In genomic region chr2:215409331-215410127, GRCh38 we compare ENCODE assay signal across 13 cellular contexts. TPM values are rescaled to one million over a fixed set of nuclear protein-coding genes. Genes with fewer than 3 reads are reported as not detected.
A peak's percentile ranks its signal among the peaks of the same experiment; 100 is the strongest.
DNase-seq lines count a peak whose midpoint lies in the region; ATAC-seq and TF ChIP-seq lines count a peak whose summit lies in the region.
"Had no signal": no experiment of that assay in that cellular context is flagged by ENCODE, and none has a peak within 500 bp of the region (broad histone marks: within the 10 kb centered on the region; RNA-seq: fewer than 3 reads in every experiment).

No MANE protein-coding gene starts in this region.

- CTCF ChIA-PET in PC-9 (lab: Charles Lee): interaction anchor here (0.9 kb wide), 1 partner anchor 97 kb away, joined by 3 read pairs; the partner anchor contains the start of gene ATIC

- H4K20me1 ChIP-seq in PC-9 (ENCODE audit: insufficient read depth): no peaks in the 10 kb centered on the region

- H3K4me1 ChIP-seq in PC-9 (replicated peaks; ENCODE audit: insufficient read depth) (peaks cover 34% of the 10 kb centered on the region), endodermal cell (ENCODE audit: control insufficient read depth, insufficient read depth, low read length) (no peaks in the 10 kb centered on the region), sigmoid colon (peaks cover 0 to 26% (median 12%) of the 10 kb centered on the region in 4 donors)

- no peak overlapping the region; the same call in 1 of the 2 replicates for H3K4me2 ChIP-seq in PC-9

- peak overlapping the region; percentile 33 for H3K27ac Mint-ChIP-seq in endodermal cell
- no peak overlapping the region for H3K27ac Mint-ChIP-seq in mesothelial cell of epicardium
- H3K27ac Mint-ChIP-seq: activated B cell treated with CpG ODN at 0.5 μM for 24 hours had no signal

- H3K79me2 ChIP-seq in PC-9 (ENCODE audit: low read depth): no peaks in the 10 kb centered on the region

- H3K27me3 ChIP-seq in PC-9 (ENCODE audit: insufficient read depth, low read depth): no peaks in the 10 kb centered on the region
- H3K27me3 ChIP-seq in endodermal cell (ENCODE audit: control insufficient read depth, insufficient read depth, low read length, poor library complexity, severe bottlenecking): no peaks in the 10 kb centered on the region
- no peaks in the 10 kb centered on the region for H3K27me3 ChIP-seq in sigmoid colon

- TF ChIP-seq EP300 in sigmoid colon (IDR thresholded peaks at IDR 0.05): no peak

- H3K36me3 ChIP-seq in PC-9 (ENCODE audit: low read depth): no peaks in the 10 kb centered on the region
- H3K36me3 ChIP-seq in endodermal cell (ENCODE audit: control insufficient read depth, insufficient read depth, low read length): peaks cover 88% of the 10 kb centered on the region
- H3K36me3 ChIP-seq in sigmoid colon: peaks cover 43 to 100% (median 67%) of the 10 kb centered on the region in 4 donors

- H2AFZ ChIP-seq in PC-9: no peak overlapping the region

- no peak overlapping the region for H3K4me3 Mint-ChIP-seq in endodermal cell
- H3K4me3 Mint-ChIP-seq in mesothelial cell of epicardium: no peak overlapping the region
- H3K4me3 Mint-ChIP-seq: activated B cell treated with CpG ODN at 0.5 μM for 24 hours, H9 had no signal

- WGBS in endodermal cell (ENCODE audit: insufficient coverage in 1 of 2, insufficient read length in 1 of 2), 2 experiments: 94 to 95% methylated on average over 10 to 17 of the region's 18 CpGs
- 90 to 94% methylated on average over 18 of the region's 18 CpGs for WGBS in sigmoid colon, 2 donors

- peaks cover 18% of the 10 kb centered on the region for H3K4me1 Mint-ChIP-seq in endodermal cell
- no peaks in the 10 kb centered on the region for H3K4me1 Mint-ChIP-seq in mesothelial cell of epicardium
- H3K4me1 Mint-ChIP-seq: activated B cell treated with CpG ODN at 0.5 μM for 24 hours had no signal

- no peaks in the 10 kb centered on the region for H3K9me2 ChIP-seq in PC-9 (ENCODE audit: insufficient read depth)

- H3K27me3 Mint-ChIP-seq in endodermal cell (ENCODE audit: insufficient read depth) (no peaks in the 10 kb centered on the region), mesothelial cell of epicardium (ENCODE audit: low read depth) (no peaks in the 10 kb centered on the region)

- POLR2A ChIA-PET in PC-9 (lab: Charles Lee; ENCODE audit: unreplicated experiment): interaction anchor here (0.7 kb wide), 1 partner anchor 98 kb away, joined by 10 read pairs; the partner anchor contains the start of gene ATIC

- no peak overlapping the region for H3K4me3 ChIP-seq in PC-9
- H3K4me3 ChIP-seq in endodermal cell (ENCODE audit: low read length): no peak overlapping the region
- H3K4me3 ChIP-seq in sigmoid colon: no peak overlapping the region

- DNase-seq in ELR (ENCODE audit: low read depth) (peak; percentile 45), PC-9 (peak; percentile 69 to 76), endodermal cell (no peak), sigmoid colon (no peak), mesothelial cell of epicardium (ENCODE audit: low spot score in 2 of 2, unreplicated experiment in 2 of 2) (no peak), NCI-H524 treated with DMSO at 0.1 percent for 48 hours (lab: John Stamatoyannopoulos, UW) (no peak)
- DNase-seq: activated B cell treated with CpG ODN at 0.5 μM for 24 hours, amniotic stem cell, H9, NCI-H2227 treated with DMSO at 0.1 percent for 48 hours had no signal

- H3K36me3 Mint-ChIP-seq in endodermal cell (ENCODE audit: low read depth) (peaks cover 86% of the 10 kb centered on the region), mesothelial cell of epicardium (peaks cover 43% of the 10 kb centered on the region)

- intact Hi-C loops in PC-9 (cut with micrococcal nuclease; ENCODE audit: unreplicated experiment) (loop anchor here (2.0 to 5.0 kb wide), 2 partner anchors 25 to 97 kb away; partner anchors contain the start of gene ATIC), sigmoid colon (cut with DNase I) (loop anchor here (5.0 kb wide), 1 partner anchor 42 kb away; no protein-coding TSS in a partner anchor)

- H3K9me3 Mint-ChIP-seq in endodermal cell (no peaks in the 10 kb centered on the region), mesothelial cell of epicardium (no peaks in the 10 kb centered on the region)
- H3K9me3 Mint-ChIP-seq: activated B cell treated with CpG ODN at 0.5 μM for 24 hours, H9 had no signal

- H3K9ac ChIP-seq in endodermal cell (ENCODE audit: extremely low read depth, low read length, poor library complexity, severe bottlenecking): no peak overlapping the region

- H3K27ac ChIP-seq in PC-9 (0 out of 2 replicates have a peak overlapping the region, but pooled peaks have one; percentile 82), endodermal cell (ENCODE audit: low read depth, low read length) (no peak overlapping the region), sigmoid colon (peak overlapping the region; percentile 14 to 73 (median 68))

- H3F3A ChIP-seq in PC-9 (ENCODE audit: insufficient read depth, low read depth): peaks cover 24% of the 10 kb centered on the region

- TF ChIP-seq CTCF in PC-9 (conservative IDR thresholded peaks at IDR 0.05) (no peak), endodermal cell (conservative IDR thresholded peaks at IDR 0.05) (no peak), sigmoid colon (IDR thresholded peaks at IDR 0.05) (no peak), mesothelial cell of epicardium (IDR thresholded peaks at IDR 0.05; ENCODE audit: unreplicated experiment) (no peak)

- ATAC-seq in HG03175 (IDR thresholded peaks at IDR 0.05; ENCODE audit: unreplicated experiment) (no peak), GM21390 (IDR thresholded peaks at IDR 0.05; ENCODE audit: unreplicated experiment) (no peak)
- ATAC-seq: sciatic nerve had no signal

- TF ChIP-seq POLR2A in sigmoid colon (IDR thresholded peaks at IDR 0.05): no peak

- H3K9me3 ChIP-seq in PC-9 (ENCODE audit: insufficient read depth, low read depth) (no peaks in the 10 kb centered on the region; the same call in 1 of the 2 replicates), endodermal cell (ENCODE audit: control insufficient read depth, low read length) (no peaks in the 10 kb centered on the region), sigmoid colon (no peaks in the 10 kb centered on the region)

- BruUV-seq in PC-9 (replicated peaks; lab: Mats Ljungman, UMichigan): no TSS peak

RNA-seq across cellular contexts. Expression of gene FN1, which starts 26.3 kb away (rescaled TPM):
- total RNA-seq in PC-9 (2021) (39.4 and 42.5 TPM in 2 replicates), endodermal cell (1,000 to 10,000 TPM; 2,721 to 2,960 TPM), sigmoid colon (1,000 to 10,000 TPM in 2 of 4 donors, 100 to 1,000 TPM in 2; 671 to 3,059 (median 1,333) TPM), mesothelial cell of epicardium (829 to 909 TPM (median 896 TPM) in 3 replicates)
- polyA plus RNA-seq in endodermal cell (2013, experiment 1 of 2): 374 TPM
- polyA plus RNA-seq in endodermal cell (2013, experiment 2 of 2): 340 TPM
- polyA plus RNA-seq in sigmoid colon: 100 to 1,000 TPM in 1 of 3 donors, 10 to 100 TPM in 2; 13.6 to 140 (median 28.2) TPM
- total RNA-seq: activated B cell treated with CpG ODN at 0.5 μM for 24 hours had no signal

Comparison
In these comparisons a context has a peak if more than half of its experiments do, and no peak if none do; other contexts are left out.
1. DNase-seq: peak in ELR (single experiment) and PC-9 (2 of 2); none in endodermal cell (single experiment), sigmoid colon (single experiment), mesothelial cell of epicardium (0 of 2) and NCI-H524 treated with DMSO at 0.1 percent for 48 hours (single experiment).
2. RNA of gene FN1, which starts 26.3 kb away (total RNA-seq): 2,721 to 2,960 TPM in endodermal cell, 671 to 3,059 TPM in sigmoid colon and 829 to 909 TPM in mesothelial cell of epicardium; 39.4 to 42.5 TPM in PC-9; every median in the first group is over 10 times any median in the second.